11 cellular contexts compared by ENCODE assay signal in the genomic region with DNA sequence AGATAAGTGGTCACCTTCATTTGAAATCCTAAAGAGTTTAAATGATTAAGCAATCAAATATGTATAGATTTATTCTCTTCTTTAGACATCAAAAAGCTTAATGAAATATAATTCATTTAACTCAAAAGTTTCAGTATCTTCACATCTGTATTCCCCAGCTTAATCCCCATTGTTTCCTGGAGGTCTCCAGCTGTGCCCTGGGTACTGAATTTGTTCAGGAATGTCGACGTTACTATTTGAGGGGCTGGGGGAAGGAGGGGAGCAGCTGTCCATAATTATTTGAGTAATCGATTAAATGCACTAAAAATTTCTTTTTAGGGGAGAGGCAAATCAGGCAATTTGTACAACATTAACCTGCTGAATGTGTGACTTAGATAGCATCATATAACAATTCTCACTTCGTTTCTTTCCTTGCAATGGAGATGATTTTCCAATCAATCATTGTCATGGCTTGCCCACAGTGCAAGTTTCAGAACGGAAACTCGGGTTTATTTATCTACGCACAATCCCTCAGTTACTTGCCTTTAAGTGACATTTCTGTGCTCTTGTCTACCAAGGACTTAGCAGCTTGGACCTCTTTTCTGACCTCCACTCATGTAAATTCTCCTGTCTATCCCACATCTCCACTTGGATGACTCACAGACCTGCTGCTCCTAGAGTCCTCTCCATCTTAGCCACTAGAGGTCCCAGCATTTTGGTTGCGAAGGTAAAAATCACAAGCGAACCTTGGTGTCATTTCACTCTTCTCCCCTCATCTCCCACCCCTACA. TPM values are rescaled to one million over a fixed set of nuclear protein-coding genes. Genes with fewer than 3 reads are reported as not detected.
DNase-seq lines count a peak whose midpoint lies in the region; TF ChIP-seq lines count a peak whose summit lies in the region.
"Had no signal": no experiment of that assay in that cellular context is flagged by ENCODE, and none has a peak within 500 bp of the region (broad histone marks: within the 10 kb centered on the region; RNA-seq: fewer than 3 reads in every experiment).

No MANE protein-coding gene starts in this region.

- H3K14ac ChIP-seq in neuronal stem cell (ENCODE audit: low read length): no peak overlapping the region

- H2AFZ ChIP-seq in neuronal stem cell (ENCODE audit: low read length) (no peak overlapping the region), MM.1S (ENCODE audit: low read length) (no peak overlapping the region)

- H3F3A ChIP-seq in MM.1S (ENCODE audit: insufficient read depth, low read length): no peaks in the 10 kb centered on the region; the same call in 1 of the 2 replicates

- no CpG with 5 or more reads among the region's 9 CpGs for WGBS in neuronal stem cell (ENCODE audit: extremely low coverage in 2 of 2, insufficient read length in 2 of 2, insufficient replicate concordance in 1 of 2), 2 donors

- H3K9me3 Mint-ChIP-seq in immature natural killer cell: peaks cover 0 to 9% (median 0%) of the 10 kb centered on the region in 6 donors
- H3K9me3 Mint-ChIP-seq: dendritic cell treated with granulocyte-macrophage colony-stimulating factor and Interleukin-4, amounts not matched to agents 40 ng/mL and 50 ng/mL, for 4 days had no signal

- no peak overlapping the region for H3K9ac ChIP-seq in neuronal stem cell (ENCODE audit: low read depth, low read length, poor library complexity)
- no peak overlapping the region for H3K9ac ChIP-seq in MM.1S (ENCODE audit: low read length)

- H4K91ac ChIP-seq in neuronal stem cell (ENCODE audit: low read depth, low read length, poor library complexity): no peak overlapping the region

- H3K4me2 ChIP-seq in neuronal stem cell (ENCODE audit: insufficient read depth, low read length, poor library complexity, severe bottlenecking) (no peak overlapping the region), MM.1S (ENCODE audit: low read depth, low read length) (no peak overlapping the region)

- H3K79me1 ChIP-seq in neuronal stem cell (ENCODE audit: low read depth, low read length): no peaks in the 10 kb centered on the region

- in situ Hi-C loops in GM13977 (cut with MboI; ENCODE audit: low pct_unique_long_range_greater_than_20kb, low sequenced_read_pairs, unreplicated experiment): no loop called here

- H3K18ac ChIP-seq in neuronal stem cell (ENCODE audit: low read length): no peak overlapping the region

- H2BK120ac ChIP-seq in neuronal stem cell (ENCODE audit: low read depth, low read length): no peak overlapping the region

- no peak overlapping the region for H4K8ac ChIP-seq in neuronal stem cell (ENCODE audit: low read depth, low read length)

- H3K9me3 ChIP-seq in neuronal stem cell (replicated peaks in 1 of 2; ENCODE audit: control insufficient read depth in 2 of 2, insufficient read depth in 1 of 2, low read depth in 1 of 2, low read length in 2 of 2) (no peaks in the 10 kb centered on the region), MM.1S (replicated peaks; ENCODE audit: insufficient read depth, low read length) (no peaks in the 10 kb centered on the region)
- H3K9me3 ChIP-seq: spleen had no signal

- H3K4me1 Mint-ChIP-seq in immature natural killer cell: no peaks in the 10 kb centered on the region

- no peaks in the 10 kb centered on the region for H3K36me3 ChIP-seq in neuronal stem cell (replicated peaks in 1 of 2; ENCODE audit: control insufficient read depth in 2 of 2, insufficient read depth in 2 of 2, low read length in 2 of 2)
- H3K36me3 ChIP-seq in MM.1S (replicated peaks; ENCODE audit: insufficient read depth, low read length): no peaks in the 10 kb centered on the region
- H3K36me3 ChIP-seq: spleen had no signal

- peaks cover 3 to 26% (median 16%) of the 10 kb centered on the region in 3 experiments for H3K27me3 ChIP-seq in neuronal stem cell (ENCODE audit: control insufficient read depth in 3 of 3, insufficient read depth in 3 of 3, low read depth in 1 of 3, low read length in 3 of 3)
- no peaks in the 10 kb centered on the region for H3K27me3 ChIP-seq in MM.1S (replicated peaks; ENCODE audit: insufficient read depth, low read length)

- no peak overlapping the region for H2BK5ac ChIP-seq in neuronal stem cell (ENCODE audit: low read length)

- no peak overlapping the region for H3K4ac ChIP-seq in neuronal stem cell (ENCODE audit: low read length)

- H3K27ac ChIP-seq in 22Rv1 (no peak overlapping the region), neuronal stem cell (replicated peaks; ENCODE audit: low read length) (no peak overlapping the region), MM.1S (ENCODE audit: low read length) (no peak overlapping the region)
- H3K27ac ChIP-seq: spleen had no signal

- peaks cover 10 to 13% (median 12%) of the 10 kb centered on the region in 3 donors for H3K27me3 Mint-ChIP-seq in immature natural killer cell (ENCODE audit: low read depth in 3 of 3)

- H2AK5ac ChIP-seq in neuronal stem cell (ENCODE audit: low read depth, low read length): no peak overlapping the region

- H3K79me2 ChIP-seq in MM.1S (ENCODE audit: low read length): no peaks in the 10 kb centered on the region

- H3K4me3 Mint-ChIP-seq in immature natural killer cell: no peak overlapping the region
- H3K4me3 Mint-ChIP-seq: dendritic cell treated with granulocyte-macrophage colony-stimulating factor and Interleukin-4, amounts not matched to agents 40 ng/mL and 50 ng/mL, for 4 days had no signal

- DNase-seq in GM13977 (ENCODE audit: low spot score): no peak
- peak; percentile 4 for DNase-seq in NAMALWA (ENCODE audit: low spot score)
- DNase-seq in epithelial cell of proximal tubule (ENCODE audit: low read depth): no peak
- no peak for DNase-seq in neuronal stem cell (ENCODE audit: low spot score)
- DNase-seq in MM.1S: no peak
- no peak for DNase-seq in immature natural killer cell
- no peak for DNase-seq in T-helper 2 cell
- DNase-seq: NCI-H1694, spleen had no signal

- H3K9me2 ChIP-seq in MM.1S (replicated peaks; ENCODE audit: insufficient read depth, low read length): no peaks in the 10 kb centered on the region

- H3K36me3 Mint-ChIP-seq in immature natural killer cell: peaks cover 0 to 3% (median 0%) of the 10 kb centered on the region in 3 donors

- no peak overlapping the region for H3K23ac ChIP-seq in neuronal stem cell (ENCODE audit: low read depth, low read length, poor library complexity)

- H3K4me3 ChIP-seq in epithelial cell of proximal tubule (ENCODE audit: low read depth, low read length): no peak overlapping the region
- H3K4me3 ChIP-seq in neuronal stem cell (ENCODE audit: low read length in 2 of 2): no peak overlapping the region
- H3K4me3 ChIP-seq in MM.1S (ENCODE audit: low read length): no peak overlapping the region
- H3K4me3 ChIP-seq: spleen had no signal

- no peaks in the 10 kb centered on the region for H4K20me1 ChIP-seq in MM.1S (ENCODE audit: insufficient read depth, low read length)

- H3K27ac Mint-ChIP-seq in immature natural killer cell: no peak overlapping the region
- H3K27ac Mint-ChIP-seq: dendritic cell treated with granulocyte-macrophage colony-stimulating factor and Interleukin-4, amounts not matched to agents 40 ng/mL and 50 ng/mL, for 4 days had no signal

- H3K4me1 ChIP-seq in neuronal stem cell (ENCODE audit: control insufficient read depth in 2 of 2, insufficient read depth in 1 of 2, low read depth in 1 of 2, low read length in 2 of 2): peaks cover 11 to 12% of the 10 kb centered on the region in 2 donors
- peaks cover 6% of the 10 kb centered on the region for H3K4me1 ChIP-seq in MM.1S (ENCODE audit: low read length)

- H2BK12ac ChIP-seq in neuronal stem cell (ENCODE audit: low read length): no peak overlapping the region

- no peak overlapping the region for H2BK15ac ChIP-seq in neuronal stem cell (ENCODE audit: low read length)

- TF ChIP-seq CTCF in 22Rv1 (IDR thresholded peaks at IDR 0.05): peak; percentile 68
- peak; percentile 18 for TF ChIP-seq CTCF in GM13977 (IDR thresholded peaks at IDR 0.05; ENCODE audit: extremely low read depth, insufficient read depth, missing control alignments)
- peak; percentile 66 for TF ChIP-seq CTCF in epithelial cell of proximal tubule (conservative IDR thresholded peaks at IDR 0.05; ENCODE audit: low read depth, low read length)
- TF ChIP-seq CTCF in MM.1S (IDR thresholded peaks at IDR 0.05; ENCODE audit: low read length): no peak

RNA-seq across cellular contexts. Expression of a gene that starts 3.9 kb away (rescaled TPM):
- total RNA-seq in epithelial cell of proximal tubule: 1.9 and 4.4 TPM in 2 replicates
- polyA plus RNA-seq in neuronal stem cell (2013, experiment 1 of 2): 1.9 TPM
- polyA plus RNA-seq in neuronal stem cell (2013, experiment 2 of 2): 2.1 TPM
- polyA plus RNA-seq in immature natural killer cell: not detected
